8 cellular contexts compared by ENCODE assay signal in genomic region chr6:63636516-63636968, GRCh38. TPM values are rescaled to one million over a fixed set of nuclear protein-coding genes. Genes with fewer than 3 reads are reported as not detected.
DNase-seq lines count a peak whose midpoint lies in the region; ATAC-seq and TF ChIP-seq lines count a peak whose summit lies in the region.

No MANE protein-coding gene starts in this region.

- no peak for TF ChIP-seq POLR2A in esophagus squamous epithelium (IDR thresholded peaks at IDR 0.05)

- H3K36me3 ChIP-seq in esophagus squamous epithelium, result no peaks in the 10 kb centered on the region

- H3K4me3 Mint-ChIP-seq in naive B cell, result peak overlapping the region; percentile 93 to 100 (median 98)
- H3K4me3 Mint-ChIP-seq in stimulated activated memory B cell treated with anti-CD40 and anti-IgM and Interleukin-4, amounts not matched to agents 10 μg/mL and 1 μg/mL and 100 μg/mL, for 72 hours, result peak overlapping the region; percentile 97

- intact Hi-C loops in esophagus squamous epithelium (cut with DNase I), result no loop called here

- peaks cover 44 to 54% (median 52%) of the 10 kb centered on the region in 3 donors for H3K4me1 Mint-ChIP-seq in naive B cell
- peaks cover 51% of the 10 kb centered on the region for H3K4me1 Mint-ChIP-seq in stimulated activated memory B cell treated with anti-CD40 and anti-IgM and Interleukin-4, amounts not matched to agents 10 μg/mL and 1 μg/mL and 100 μg/mL, for 72 hours

- H3K4me1 ChIP-seq in esophagus squamous epithelium, result peaks cover 0 to 59% (median 32%) of the 10 kb centered on the region in 3 donors

- no peak for TF ChIP-seq CTCF in esophagus squamous epithelium (IDR thresholded peaks at IDR 0.05)

- peak; percentile 47 for DNase-seq in NCI-H1436 (lab: John Stamatoyannopoulos, UW)
- DNase-seq in NCI-H1436 treated with DMSO at 0.1 percent for 48 hours (lab: John Stamatoyannopoulos, UW), result no peak
- peak; percentile 37 for DNase-seq in NCI-H774 (lab: John Stamatoyannopoulos, UW)
- peak; percentile 57 for DNase-seq in activated T-cell treated with anti-CD3 and anti-CD28 coated beads for 4 hours
- DNase-seq in esophagus squamous epithelium (lab: John Stamatoyannopoulos, UW), result no peak
- DNase-seq in naive B cell, result peak; percentile 35

- H3K27ac ChIP-seq in esophagus squamous epithelium, result peak overlapping the region; percentile 93 to 98 (median 95)

- peak overlapping the region; percentile 96 to 99 (median 98) for H3K27ac Mint-ChIP-seq in naive B cell
- peak overlapping the region; percentile 95 for H3K27ac Mint-ChIP-seq in stimulated activated memory B cell treated with anti-CD40 and anti-IgM and Interleukin-4, amounts not matched to agents 10 μg/mL and 1 μg/mL and 100 μg/mL, for 72 hours

- peaks cover 0 to 7% of the 10 kb centered on the region in 2 donors for H3K36me3 Mint-ChIP-seq in naive B cell
- H3K36me3 Mint-ChIP-seq in stimulated activated memory B cell treated with anti-CD40 and anti-IgM and Interleukin-4, amounts not matched to agents 10 μg/mL and 1 μg/mL and 100 μg/mL, for 72 hours, result peaks cover 1% of the 10 kb centered on the region

- H3K9me3 ChIP-seq in esophagus squamous epithelium, result no peaks in the 10 kb centered on the region

- H3K9me3 Mint-ChIP-seq in naive B cell, result no peaks in the 10 kb centered on the region
- no peaks in the 10 kb centered on the region for H3K9me3 Mint-ChIP-seq in stimulated activated memory B cell treated with anti-CD40 and anti-IgM and Interleukin-4, amounts not matched to agents 10 μg/mL and 1 μg/mL and 100 μg/mL, for 72 hours

- peaks cover 0 to 2% (median 0%) of the 10 kb centered on the region in 3 donors for H3K27me3 Mint-ChIP-seq in naive B cell
- H3K27me3 Mint-ChIP-seq in stimulated activated memory B cell treated with anti-CD40 and anti-IgM and Interleukin-4, amounts not matched to agents 10 μg/mL and 1 μg/mL and 100 μg/mL, for 72 hours, result no peaks in the 10 kb centered on the region

- no peaks in the 10 kb centered on the region for H3K27me3 ChIP-seq in esophagus squamous epithelium

- WGBS in esophagus squamous epithelium, 2 donors, result 0% methylated on average over 12 to 17 of the region's 23 CpGs

- ATAC-seq in HG03159 (IDR thresholded peaks at IDR 0.05; ENCODE audit: unreplicated experiment), result peak; percentile 7
- no peak for ATAC-seq in naive B cell (ENCODE audit: low read depth in 2 of 2)
- ATAC-seq in stimulated activated memory B cell treated with anti-CD40 and anti-IgM and Interleukin-4, amounts not matched to agents 10 μg/mL and 1 μg/mL and 100 μg/mL, for 72 hours, result peak; percentile 9

- H3K4me3 ChIP-seq in esophagus squamous epithelium, result peak overlapping the region; percentile 80 to 95 (median 90)

RNA-seq across cellular contexts. Expression of gene PHF3, which starts 0.9 kb away (rescaled TPM):
- total RNA-seq in esophagus squamous epithelium, result 10 to 100 TPM; 17.6 to 53.2 (median 26.7) TPM
- 10 to 100 TPM in 5 of 6 donors, 1 to 10 TPM in 1; 4.8 to 54.3 (median 31.4) TPM for polyA plus RNA-seq in naive B cell (ENCODE audit: low read depth in 6 of 6)

Comparison
In these comparisons a context has a peak if more than half of its experiments do, and no peak if none do; other contexts are left out.
1. DNase-seq: peak in NCI-H1436 (single experiment), NCI-H774 (single experiment), activated T-cell treated with anti-CD3 and anti-CD28 coated beads for 4 hours (single experiment) and naive B cell (single experiment); none in NCI-H1436 treated with DMSO at 0.1 percent for 48 hours (single experiment) and esophagus squamous epithelium (single experiment).
2. ATAC-seq: peak in HG03159 (single experiment) and stimulated activated memory B cell treated with anti-CD40 and anti-IgM and Interleukin-4, amounts not matched to agents 10 μg/mL and 1 μg/mL and 100 μg/mL, for 72 hours (single experiment); none in naive B cell (0 of 2).